ENCODE assay signal across 30 cellular contexts in the genomic region with DNA sequence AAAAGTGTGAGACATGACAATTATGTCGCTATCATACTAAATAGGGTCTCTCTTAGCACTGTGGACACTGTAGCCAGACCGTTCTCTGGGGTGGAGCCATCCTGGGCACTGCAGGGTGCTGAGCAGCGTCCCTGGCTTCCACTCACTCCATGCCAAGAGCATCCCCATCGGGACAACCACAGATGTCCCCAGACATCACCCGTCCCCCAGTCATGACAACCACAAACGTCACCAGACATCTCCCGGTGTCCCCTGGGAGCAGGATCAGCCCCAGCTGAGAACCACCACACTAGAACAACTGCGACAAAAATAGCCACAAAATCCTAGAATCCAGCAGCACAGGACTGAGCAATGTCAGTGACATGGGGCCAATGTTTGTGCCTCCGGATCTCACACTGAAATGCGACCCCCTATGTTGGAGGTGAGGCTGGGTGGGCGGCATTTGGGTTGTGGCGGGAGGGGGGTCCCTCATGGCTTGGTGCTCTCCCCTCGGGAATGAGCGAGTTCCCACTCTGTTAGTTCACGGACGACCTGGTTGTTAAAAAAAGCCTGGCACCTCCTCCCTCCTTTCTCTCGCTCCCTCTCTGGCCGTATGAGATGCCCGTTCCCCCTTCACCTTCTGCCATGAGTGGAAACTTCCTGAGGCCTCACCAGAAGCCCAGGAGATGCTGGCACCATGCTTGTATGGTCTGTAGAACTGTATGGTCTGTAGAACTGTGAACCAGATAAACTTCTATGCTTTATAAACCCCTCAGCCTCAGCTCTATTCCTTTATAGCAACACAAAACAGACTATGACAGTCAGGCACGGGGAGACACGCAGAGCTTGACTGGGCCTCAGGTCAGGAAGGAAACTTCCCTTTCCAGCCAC.
DNase-seq lines count a peak whose midpoint lies in the region; ATAC-seq and TF ChIP-seq lines count a peak whose summit lies in the region.
"Had no signal": no experiment of that assay in that cellular context is flagged by ENCODE, and none has a peak within 500 bp of the region (broad histone marks: within the 10 kb centered on the region; RNA-seq: fewer than 3 reads in every experiment).

No MANE protein-coding gene starts in this region.

- H3K4me3 ChIP-seq in mucosa of descending colon (no peak overlapping the region), tibial artery (no peak overlapping the region), vagina (no peak overlapping the region)
- H3K4me3 ChIP-seq: A549, coronary artery, PC-9, skin epidermis, testis, uterus had no signal

- POLR2A ChIA-PET in activated B cell treated with CpG ODN at 0.5 μM for 24 hours (lab: Charles Lee) (interaction anchor here (0.7 to 2.0 kb wide), 3 partner anchors 8 to 17 kb away, joined by 3 to 7 read pairs (median 4); no protein-coding TSS in a partner anchor), GM10248 (lab: Yijun Ruan, JAX) (interaction anchor here (0.7 kb wide), 1 partner anchor 94 kb away, joined by 3 read pairs; a partner anchor contains a TSS)

- CTCF ChIA-PET in activated B cell treated with CpG ODN at 0.5 μM for 24 hours (lab: Charles Lee): no interaction called here
- CTCF ChIA-PET in GM10248 (lab: Yijun Ruan, JAX): interaction anchor here (0.9 to 1.4 kb wide), 3 partner anchors 10 to 75 kb away, joined by 3 to 7 read pairs (median 3); no protein-coding TSS in a partner anchor

- ATAC-seq in Right ventricle myocardium superior (ENCODE audit: poor library complexity): no peak
- no peak for ATAC-seq in Right ventricle myocardium inferior
- no peak for ATAC-seq in activated B cell treated with CpG ODN at 0.5 μM for 24 hours (ENCODE audit: low read depth)
- ATAC-seq in mucosa of descending colon: no peak
- ATAC-seq in HG02840 (IDR thresholded peaks at IDR 0.05; ENCODE audit: low FRiP score, unreplicated experiment): no peak
- ATAC-seq: A549; activated T-cell treated with anti-CD3 and anti-CD28 coated beads, Interleukin-2, amount 50 U/mL, for 72 hours; effector memory CD8-positive, alpha-beta T cell; left lobe of liver had no signal

- peaks cover 19% of the 10 kb centered on the region for H3K4me1 Mint-ChIP-seq in activated B cell treated with CpG ODN at 0.5 μM for 24 hours

- intact Hi-C loops in Right ventricle myocardium superior (cut with DNase I): no loop called here
- intact Hi-C loops in Right ventricle myocardium inferior (cut with DNase I): no loop called here
- intact Hi-C loops in activated B cell treated with CpG ODN at 0.5 μM for 24 hours (cut with micrococcal nuclease): no loop called here
- intact Hi-C loops in mucosa of descending colon (cut with DNase I, micrococcal nuclease): no loop called here
- intact Hi-C loops in tibial artery (cut with DNase I; ENCODE audit: low total_unique reads): no loop called here
- intact Hi-C loops in vagina (cut with DNase I): no loop called here

- no peaks in the 10 kb centered on the region for H3K9me3 ChIP-seq in mucosa of descending colon
- no peaks in the 10 kb centered on the region for H3K9me3 ChIP-seq in tibial artery
- no peaks in the 10 kb centered on the region for H3K9me3 ChIP-seq in vagina
- H3K9me3 ChIP-seq: A549, testis, uterus had no signal

- H3K27ac ChIP-seq in tibial artery: no peak overlapping the region
- no peak overlapping the region for H3K27ac ChIP-seq in vagina
- H3K27ac ChIP-seq: A549, coronary artery, PC-9, skin epidermis, testis, uterus had no signal

- H3K36me3 ChIP-seq in mucosa of descending colon (ENCODE audit: low read depth) (no peaks in the 10 kb centered on the region), tibial artery (no peaks in the 10 kb centered on the region), vagina (no peaks in the 10 kb centered on the region)
- H3K36me3 ChIP-seq: uterus had no signal

- H3K27me3 ChIP-seq in tibial artery (no peaks in the 10 kb centered on the region), vagina (no peaks in the 10 kb centered on the region)
- H3K27me3 ChIP-seq: testis, uterus had no signal

- H3K27ac Mint-ChIP-seq in activated B cell treated with CpG ODN at 0.5 μM for 24 hours: peak overlapping the region; percentile 51
- H3K27ac Mint-ChIP-seq: activated CD4-positive, alpha-beta memory T cell treated with anti-CD3 and anti-CD28 coated beads for 36 hours; activated T-cell treated with anti-CD3 and anti-CD28 coated beads, Interleukin-2, amount 50 U/mL, for 72 hours; immature natural killer cell had no signal

- TF ChIP-seq CTCF in activated B cell treated with CpG ODN at 0.5 μM for 24 hours (IDR thresholded peaks at IDR 0.05) (no peak), mucosa of descending colon (IDR thresholded peaks at IDR 0.05) (no peak), tibial artery (IDR thresholded peaks at IDR 0.05) (no peak), vagina (IDR thresholded peaks at IDR 0.05) (no peak), GM10248 (IDR thresholded peaks at IDR 0.05; ENCODE audit: control extremely low read depth, extremely low read depth, low read depth, missing control alignments) (no peak)

- H3K4me3 Mint-ChIP-seq in activated B cell treated with CpG ODN at 0.5 μM for 24 hours: no peak overlapping the region
- H3K4me3 Mint-ChIP-seq: activated CD4-positive, alpha-beta memory T cell treated with anti-CD3 and anti-CD28 coated beads for 36 hours; activated T-cell treated with anti-CD3 and anti-CD28 coated beads, Interleukin-2, amount 50 U/mL, for 72 hours; effector memory CD8-positive, alpha-beta T cell; immature natural killer cell had no signal

- H3K27me3 Mint-ChIP-seq in activated B cell treated with CpG ODN at 0.5 μM for 24 hours: no peaks in the 10 kb centered on the region
- H3K27me3 Mint-ChIP-seq: activated CD4-positive, alpha-beta memory T cell treated with anti-CD3 and anti-CD28 coated beads for 36 hours; effector memory CD8-positive, alpha-beta T cell; naive B cell had no signal

- H3K9me3 Mint-ChIP-seq in activated B cell treated with CpG ODN at 0.5 μM for 24 hours: peaks cover 2% of the 10 kb centered on the region
- H3K9me3 Mint-ChIP-seq: effector memory CD8-positive, alpha-beta T cell; immature natural killer cell had no signal

- H3K4me1 ChIP-seq in mucosa of descending colon (ENCODE audit: low read depth) (no peaks in the 10 kb centered on the region), tibial artery (peaks cover 0 to under 1% (median 0%) of the 10 kb centered on the region in 4 donors), vagina (no peaks in the 10 kb centered on the region)
- H3K4me1 ChIP-seq: A549, testis, uterus had no signal

- H3K36me3 Mint-ChIP-seq in activated B cell treated with CpG ODN at 0.5 μM for 24 hours (ENCODE audit: low read depth): peaks cover 25% of the 10 kb centered on the region
- H3K36me3 Mint-ChIP-seq: activated CD4-positive, alpha-beta memory T cell treated with anti-CD3 and anti-CD28 coated beads for 36 hours had no signal

- DNase-seq in Right ventricle myocardium superior (peak; percentile 37), Right ventricle myocardium inferior (ENCODE audit: missing footprints) (no peak), activated B cell treated with CpG ODN at 0.5 μM for 24 hours (no peak), mucosa of descending colon (peak in 2 of 3 donors; percentile 19 to 31), tibial artery (peak; percentile 18 to 65), vagina (ENCODE audit: extremely low spot score in 2 of 2) (no peak), GM10248 (ENCODE audit: extremely low spot score) (no peak)
- DNase-seq: activated CD4-positive, alpha-beta memory T cell treated with anti-CD3 and anti-CD28 coated beads for 36 hours; activated CD4-positive, CD25-positive, alpha-beta regulatory T cell treated with anti-CD3 and anti-CD28 coated beads, Interleukin-2, amount 50 U/mL, for 72 hours; activated naive CD4-positive, alpha-beta T cell treated with Interleukin-2 at 50 U/mL for 16 hours; activated T-cell treated with anti-CD3 and anti-CD28 coated beads, Interleukin-2, amount 50 U/mL, for 72 hours; effector memory CD8-positive, alpha-beta T cell; EL; GOT3; immature natural killer cell; MV-4-11; naive B cell; NCI-H1436 treated with DMSO at 0.1 percent for 48 hours; NCI-H226; PC-9; SHP77 treated with DMSO at 0.1 percent for 48 hours; stimulated activated naive CD4-positive, alpha-beta T cell; T-helper 2 cell; testis; uterus had no signal

- TF ChIP-seq POLR2A in vagina (IDR thresholded peaks at IDR 0.05): no peak

Comparison
In these comparisons a context has a peak if more than half of its experiments do, and no peak if none do; other contexts are left out.
1. DNase-seq: peak in Right ventricle myocardium superior (single experiment), mucosa of descending colon (2 of 3) and tibial artery (2 of 2); none in Right ventricle myocardium inferior (single experiment), activated B cell treated with CpG ODN at 0.5 μM for 24 hours (single experiment), vagina (0 of 2) and GM10248 (single experiment).